Comparison of ENCODE assay signal across 18 cellular contexts in the genomic region with DNA sequence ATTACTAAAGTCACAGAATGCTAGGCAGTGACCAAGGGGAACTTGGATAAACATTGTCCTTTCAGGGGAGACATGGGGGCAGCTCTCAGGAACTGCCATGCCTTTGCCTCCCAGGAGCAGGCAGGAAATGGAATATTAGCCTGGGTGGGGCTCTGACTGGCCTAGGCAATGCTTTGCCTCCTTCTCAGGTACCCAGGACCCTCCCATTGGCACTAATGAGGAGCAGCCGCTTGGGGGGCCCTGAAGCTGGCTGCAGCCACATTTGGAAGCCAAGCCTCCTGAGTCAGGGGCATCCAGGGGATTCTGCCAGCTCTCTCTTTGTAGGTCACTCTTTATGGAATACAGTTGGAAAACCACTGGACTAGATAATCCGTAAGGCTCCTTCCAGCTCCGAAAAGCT. TPM values are rescaled to one million over a fixed set of nuclear protein-coding genes. Genes with fewer than 3 reads are reported as not detected.
DNase-seq lines count a peak whose midpoint lies in the region; ATAC-seq and TF ChIP-seq lines count a peak whose summit lies in the region.
"Had no signal": no experiment of that assay in that cellular context is flagged by ENCODE, and none has a peak within 500 bp of the region (broad histone marks: within the 10 kb centered on the region; RNA-seq: fewer than 3 reads in every experiment).

No MANE protein-coding gene starts in this region.

- H3K9ac ChIP-seq in PC-3 (ENCODE audit: low read length) (no peak overlapping the region), endodermal cell (ENCODE audit: extremely low read depth, low read length, poor library complexity, severe bottlenecking) (no peak overlapping the region)

- H4K20me1 ChIP-seq in PC-3 (ENCODE audit: low read length) = no peaks in the 10 kb centered on the region

- H3K4me1 Mint-ChIP-seq in endodermal cell = peaks cover 21% of the 10 kb centered on the region

- intact Hi-C loops in PC-3 (cut with micrococcal nuclease) = loop anchor here (5.0 kb wide), 1 partner anchor 51 kb away; no protein-coding TSS in a partner anchor
- intact Hi-C loops in sigmoid colon (cut with DNase I) = loop anchor here (2.0 kb wide), 1 partner anchor 55 kb away; no protein-coding TSS in a partner anchor
- intact Hi-C loops in lower lobe of right lung (cut with DNase I) = loop anchor here (5.0 kb wide), 1 partner anchor 111 kb away; no protein-coding TSS in a partner anchor

- ATAC-seq in PC-3 = no peak
- ATAC-seq in HG02884 (IDR thresholded peaks at IDR 0.05; ENCODE audit: unreplicated experiment) = no peak
- ATAC-seq in lower lobe of right lung = no peak

- H3K36me3 Mint-ChIP-seq in endodermal cell (ENCODE audit: low read depth) = no peaks in the 10 kb centered on the region
- H3K36me3 Mint-ChIP-seq: CD8-positive, alpha-beta memory T cell had no signal

- POLR2A ChIA-PET in PC-3 (lab: Charles Lee; ENCODE audit: unreplicated experiment) = no interaction called here

- H3K4me3 Mint-ChIP-seq in endodermal cell = no peak overlapping the region
- H3K4me3 Mint-ChIP-seq: CD8-positive, alpha-beta memory T cell had no signal

- H3K4me3 ChIP-seq in PC-3 (ENCODE audit: low read length) = no peak overlapping the region
- H3K4me3 ChIP-seq in endodermal cell (ENCODE audit: low read length) = no peak overlapping the region
- no peak overlapping the region for H3K4me3 ChIP-seq in sigmoid colon
- no peak overlapping the region for H3K4me3 ChIP-seq in lower lobe of right lung
- H3K4me3 ChIP-seq: Peyer's patch, SJCRH30 had no signal

- H3K4me1 ChIP-seq in PC-3 (ENCODE audit: insufficient read depth, low read length) (no peaks in the 10 kb centered on the region), endodermal cell (ENCODE audit: control insufficient read depth, insufficient read depth, low read length) (peaks cover 12% of the 10 kb centered on the region), sigmoid colon (peaks cover 0 to 18% (median 13%) of the 10 kb centered on the region in 4 donors), lower lobe of right lung (no peaks in the 10 kb centered on the region)
- H3K4me1 ChIP-seq: Peyer's patch, SJCRH30 had no signal

- H3F3A ChIP-seq in PC-3 (ENCODE audit: low read length, unreplicated experiment) = no peaks in the 10 kb centered on the region

- no peaks in the 10 kb centered on the region for H3K9me3 Mint-ChIP-seq in endodermal cell
- H3K9me3 Mint-ChIP-seq: CD8-positive, alpha-beta memory T cell had no signal

- WGBS in endodermal cell (ENCODE audit: insufficient coverage in 1 of 2, insufficient read length in 1 of 2), 2 experiments = 91 to 100% methylated on average over 3 of the region's 3 CpGs
- WGBS in sigmoid colon, 2 donors = 92 to 97% methylated on average over 3 of the region's 3 CpGs

- 0 out of 2 replicates have a peak overlapping the region, but pooled peaks have one; percentile 6 for H2AFZ ChIP-seq in PC-3 (ENCODE audit: low read length)

- DNase-seq in G401 (ENCODE audit: low spot score) (peak; percentile 28), PC-3 (no peak), endodermal cell (peak; percentile 79), sigmoid colon (no peak), lower lobe of right lung (no peak)
- no peak for DNase-seq in activated CD4-positive, CD25-positive, alpha-beta regulatory T cell treated with anti-CD3 and anti-CD28 coated beads, Interleukin-2, amount 50 U/mL, for 72 hours
- DNase-seq: NCI-H1436 treated with DMSO at 0.1 percent for 48 hours, NCI-H226 had no signal

- no peaks in the 10 kb centered on the region for H3K9me2 ChIP-seq in PC-3 (replicated peaks; ENCODE audit: low read length)

- no peaks in the 10 kb centered on the region for H3K27me3 ChIP-seq in PC-3 (ENCODE audit: low read length)
- no peaks in the 10 kb centered on the region for H3K27me3 ChIP-seq in endodermal cell (ENCODE audit: control insufficient read depth, insufficient read depth, low read length, poor library complexity, severe bottlenecking)
- H3K27me3 ChIP-seq in sigmoid colon = no peaks in the 10 kb centered on the region
- no peaks in the 10 kb centered on the region for H3K27me3 ChIP-seq in lower lobe of right lung (ENCODE audit: low read depth)
- H3K27me3 ChIP-seq: Peyer's patch, SJCRH30 had no signal

- H3K9me3 ChIP-seq in PC-3 (ENCODE audit: low read length) (no peaks in the 10 kb centered on the region), endodermal cell (ENCODE audit: control insufficient read depth, low read length) (no peaks in the 10 kb centered on the region), sigmoid colon (no peaks in the 10 kb centered on the region), lower lobe of right lung (no peaks in the 10 kb centered on the region)
- H3K9me3 ChIP-seq: Peyer's patch, SJCRH30 had no signal

- no peaks in the 10 kb centered on the region for H3K79me2 ChIP-seq in PC-3 (ENCODE audit: low read length)

- no peak overlapping the region for H3K27ac Mint-ChIP-seq in endodermal cell

- peaks cover 5% of the 10 kb centered on the region for H3K27me3 Mint-ChIP-seq in endodermal cell (ENCODE audit: insufficient read depth)

- no peak overlapping the region for H3K4me2 ChIP-seq in PC-3 (ENCODE audit: low read length)

- TF ChIP-seq EP300 in sigmoid colon (IDR thresholded peaks at IDR 0.05) = no peak

- TF ChIP-seq POLR2A in sigmoid colon (IDR thresholded peaks at IDR 0.05) = no peak

- no peak overlapping the region for H3K27ac ChIP-seq in PC-3 (ENCODE audit: low read length)
- no peak overlapping the region for H3K27ac ChIP-seq in endodermal cell (ENCODE audit: low read depth, low read length)
- H3K27ac ChIP-seq in sigmoid colon = peak overlapping the region in 3 of 4 donors; percentile 4 to 47 (median 6)
- no peak overlapping the region for H3K27ac ChIP-seq in lower lobe of right lung
- H3K27ac ChIP-seq: C4-2B, Peyer's patch, SJCRH30 had no signal

- in situ Hi-C loops in G401 (cut with HindIII; ENCODE audit: low sequenced_read_pairs) = no loop called here

- BruUV-seq in PC-3 (replicated peaks; lab: Mats Ljungman, UMichigan) = no TSS peak

- no peaks in the 10 kb centered on the region for H3K36me3 ChIP-seq in PC-3 (ENCODE audit: low read depth, low read length)
- H3K36me3 ChIP-seq in endodermal cell (ENCODE audit: control insufficient read depth, insufficient read depth, low read length) = no peaks in the 10 kb centered on the region
- H3K36me3 ChIP-seq in sigmoid colon = no peaks in the 10 kb centered on the region
- no peaks in the 10 kb centered on the region for H3K36me3 ChIP-seq in lower lobe of right lung
- H3K36me3 ChIP-seq: Peyer's patch, SJCRH30 had no signal

- CTCF ChIA-PET in PC-3 (lab: Charles Lee) = interaction anchor here (0.8 to 3.1 kb wide), 6 partner anchors 35 to 699 kb away, joined by 5 to 46 read pairs (median 6); no protein-coding TSS in a partner anchor

- TF ChIP-seq CTCF in PC-3 (conservative IDR thresholded peaks at IDR 0.05; ENCODE audit: low read depth, low read length) = no peak
- TF ChIP-seq CTCF in endodermal cell (conservative IDR thresholded peaks at IDR 0.05) = no peak
- no peak for TF ChIP-seq CTCF in sigmoid colon (IDR thresholded peaks at IDR 0.05)
- no peak for TF ChIP-seq CTCF in lower lobe of right lung (IDR thresholded peaks at IDR 0.05)

RNA-seq across cellular contexts. Expression of gene CPSF4L, which starts 5.5 kb away (rescaled TPM):
- 0.14 TPM in 1 of 2 replicates, not detected in the other for total RNA-seq in G401 (2014; rRNA removed; shearing (Covaris generic))
- total RNA-seq in PC-3 (2014; rRNA removed) (not detected in 2 replicates), endodermal cell (under 1 TPM; 0.29 to 0.58 TPM), sigmoid colon (not detected), lower lobe of right lung (not detected)
- polyA plus RNA-seq in endodermal cell (2013, experiment 1 of 2) = not detected
- polyA plus RNA-seq in endodermal cell (2013, experiment 2 of 2) = not detected
- polyA plus RNA-seq in sigmoid colon = not detected
- total RNA-seq: A172; Calu3; CD8-positive, alpha-beta memory T cell; Daoy; HT1080; Peyer's patch; SJCRH30 had no signal
- polyA plus RNA-seq: AG04450; CD8-positive, alpha-beta memory T cell had no signal

RNA-seq across cellular contexts. Expression of gene CDC42EP4, which starts 55.6 kb away (rescaled TPM):
- total RNA-seq in G401 (2014; rRNA removed; shearing (Covaris generic)) = 66.1 and 79.4 TPM in 2 replicates
- 83.1 and 109 TPM in 2 replicates for total RNA-seq in PC-3 (2014; rRNA removed)
- 10 to 100 TPM; 38.5 to 49.7 TPM for total RNA-seq in endodermal cell
- polyA plus RNA-seq in endodermal cell (2013, experiment 1 of 2) = 57.7 TPM
- polyA plus RNA-seq in endodermal cell (2013, experiment 2 of 2) = 49.6 TPM
- 10 to 100 TPM; 68.1 to 87.6 (median 76.0) TPM for total RNA-seq in sigmoid colon
- polyA plus RNA-seq in sigmoid colon = 10 to 100 TPM; 44.0 to 57.3 (median 46.2) TPM
- total RNA-seq in lower lobe of right lung = 44.6 TPM

Comparison
In these comparisons a context has a peak if more than half of its experiments do, and no peak if none do; other contexts are left out.
1. DNase-seq: peak in G401 (single experiment) and endodermal cell (single experiment); none in PC-3 (single experiment), sigmoid colon (single experiment), lower lobe of right lung (single experiment) and activated CD4-positive, CD25-positive, alpha-beta regulatory T cell treated with anti-CD3 and anti-CD28 coated beads, Interleukin-2, amount 50 U/mL, for 72 hours (single experiment).
2. H3K27ac ChIP-seq: peak in sigmoid colon (3 of 4); none in PC-3 (single experiment), endodermal cell (single experiment) and lower lobe of right lung (single experiment).